In genomic region chr7:30225863-30226361, GRCh38 we compare ENCODE assay signal across 8 cellular contexts. TPM values are rescaled to one million over a fixed set of nuclear protein-coding genes. Genes with fewer than 3 reads are reported as not detected.
DNase-seq lines count a peak whose midpoint lies in the region; ATAC-seq and TF ChIP-seq lines count a peak whose summit lies in the region.

No MANE protein-coding gene starts in this region.

- peaks cover 33% of the 10 kb centered on the region for H3K4me1 ChIP-seq in PC-9 (replicated peaks; ENCODE audit: insufficient read depth)
- no peaks in the 10 kb centered on the region for H3K4me1 ChIP-seq in naive thymus-derived CD4-positive, alpha-beta T cell (ENCODE audit: control insufficient read depth in 2 of 2, insufficient read depth in 2 of 2, low read length in 2 of 2)

- H3K9me3 Mint-ChIP-seq in naive thymus-derived CD4-positive, alpha-beta T cell = peaks cover 0 to 4% (median 0%) of the 10 kb centered on the region in 11 donors

- peak overlapping the region; percentile 43 for H3K4me3 ChIP-seq in PC-9
- H3K4me3 ChIP-seq in epithelial cell of esophagus (ENCODE audit: low read length) = no peak overlapping the region
- no peak overlapping the region for H3K4me3 ChIP-seq in naive thymus-derived CD4-positive, alpha-beta T cell (ENCODE audit: low read length)

- H3K4me2 ChIP-seq in PC-9 = peak overlapping the region; percentile 78

- no peaks in the 10 kb centered on the region; the same call in 1 of the 2 replicates for H3K9me3 ChIP-seq in PC-9 (ENCODE audit: insufficient read depth, low read depth)
- no peaks in the 10 kb centered on the region for H3K9me3 ChIP-seq in naive thymus-derived CD4-positive, alpha-beta T cell (ENCODE audit: control insufficient read depth in 2 of 3, low read length in 3 of 3)

- H3K27me3 Mint-ChIP-seq in naive thymus-derived CD4-positive, alpha-beta T cell = no peaks in the 10 kb centered on the region

- DNase-seq in GM10248 (ENCODE audit: extremely low spot score) (peak; percentile 65), KG1 (lab: John Stamatoyannopoulos, UW) (peak; percentile 48), PC-9 (peak; percentile 84 to 99), epithelial cell of esophagus (ENCODE audit: low read depth) (peak; percentile 97), HuH-7 (ENCODE audit: low spot score) (no peak)
- no peak for DNase-seq in naive thymus-derived CD4-positive, alpha-beta T cell
- no peak for DNase-seq in stimulated activated CD4-positive, alpha-beta T cell treated with anti-CD3 and anti-CD28 coated beads, Interleukin-4, amount 100 ng/mL, for 1 hour

- peaks cover 28% of the 10 kb centered on the region for H3F3A ChIP-seq in PC-9 (ENCODE audit: insufficient read depth, low read depth)

- H3K9me2 ChIP-seq in PC-9 (ENCODE audit: insufficient read depth) = no peaks in the 10 kb centered on the region

- POLR2A ChIA-PET in GM10248 (lab: Yijun Ruan, JAX) (no interaction called here), PC-9 (lab: Charles Lee; ENCODE audit: unreplicated experiment) (interaction anchor here (0.5 to 0.7 kb wide), 5 partner anchors 13 to 1614 kb away, joined by 3 to 5 read pairs (median 4); no protein-coding TSS in a partner anchor)
- POLR2A ChIA-PET in naive thymus-derived CD4-positive, alpha-beta T cell (lab: Charles Lee) = no interaction called here

- TF ChIP-seq CTCF in GM10248 (IDR thresholded peaks at IDR 0.05; ENCODE audit: control extremely low read depth, extremely low read depth, low read depth, missing control alignments) (no peak), PC-9 (conservative IDR thresholded peaks at IDR 0.05) (no peak), epithelial cell of esophagus (IDR thresholded peaks at IDR 0.05; ENCODE audit: insufficient read depth, low read depth, low read length, missing control alignments) (no peak)

- CTCF ChIA-PET in GM10248 (lab: Yijun Ruan, JAX) = interaction anchor here (1.0 to 1.5 kb wide), 3 partner anchors 12 to 20 kb away, joined by 3 to 4 read pairs (median 3); no protein-coding TSS in a partner anchor
- CTCF ChIA-PET in PC-9 (lab: Charles Lee) = interaction anchor here (0.6 to 0.9 kb wide), 3 partner anchors 20 to 56 kb away, joined by 3 to 5 read pairs (median 3); no protein-coding TSS in a partner anchor
- CTCF ChIA-PET in naive thymus-derived CD4-positive, alpha-beta T cell (lab: Charles Lee) = no interaction called here

- BruUV-seq in PC-9 (replicated peaks; lab: Mats Ljungman, UMichigan) = no TSS peak

- no peaks in the 10 kb centered on the region for H3K36me3 ChIP-seq in PC-9 (ENCODE audit: low read depth)
- no peaks in the 10 kb centered on the region for H3K36me3 ChIP-seq in naive thymus-derived CD4-positive, alpha-beta T cell (ENCODE audit: control insufficient read depth in 2 of 3, insufficient read depth in 3 of 3, low read length in 3 of 3)

- ATAC-seq in GM21717 (IDR thresholded peaks at IDR 0.05; ENCODE audit: unreplicated experiment) = peak; percentile 78
- ATAC-seq in naive thymus-derived CD4-positive, alpha-beta T cell = peak; percentile 88

- no peak overlapping the region for H3K4me3 Mint-ChIP-seq in naive thymus-derived CD4-positive, alpha-beta T cell

- H3K27ac Mint-ChIP-seq in naive thymus-derived CD4-positive, alpha-beta T cell = no peak overlapping the region

- H3K36me3 Mint-ChIP-seq in naive thymus-derived CD4-positive, alpha-beta T cell = no peaks in the 10 kb centered on the region

- H3K27me3 ChIP-seq in PC-9 (ENCODE audit: insufficient read depth, low read depth) = no peaks in the 10 kb centered on the region
- no peaks in the 10 kb centered on the region for H3K27me3 ChIP-seq in naive thymus-derived CD4-positive, alpha-beta T cell (ENCODE audit: control insufficient read depth in 2 of 2, insufficient read depth in 2 of 2, low read length in 2 of 2)

- no peaks in the 10 kb centered on the region for H3K79me2 ChIP-seq in PC-9 (ENCODE audit: low read depth)

- H3K27ac ChIP-seq in PC-9 = peak overlapping the region; percentile 97
- H3K27ac ChIP-seq in naive thymus-derived CD4-positive, alpha-beta T cell (ENCODE audit: low read depth, low read length) = no peak overlapping the region

- H3K4me1 Mint-ChIP-seq in naive thymus-derived CD4-positive, alpha-beta T cell = peaks cover 0 to 8% (median 0%) of the 10 kb centered on the region in 7 donors

- H2AFZ ChIP-seq in PC-9 = no peak overlapping the region

- no peaks in the 10 kb centered on the region for H4K20me1 ChIP-seq in PC-9 (ENCODE audit: insufficient read depth)

- intact Hi-C loops in PC-9 (cut with micrococcal nuclease; ENCODE audit: unreplicated experiment) = loop anchor here (1.0 to 5.0 kb wide), 7 partner anchors 20 to 276 kb away; partner anchors contain the start of genes GGCT and ZNRF2
- intact Hi-C loops in naive thymus-derived CD4-positive, alpha-beta T cell (cut with micrococcal nuclease) = no loop called here

RNA-seq across cellular contexts. Expression of gene ZNRF2, which starts 58.5 kb away (rescaled TPM):
- total RNA-seq in PC-9 (2021) = 24.7 and 28.2 TPM in 2 replicates
- 10 to 100 TPM; 13.7 to 28.0 (median 24.4) TPM for total RNA-seq in naive thymus-derived CD4-positive, alpha-beta T cell
- polyA plus RNA-seq in naive thymus-derived CD4-positive, alpha-beta T cell = under 1 TPM; 0.69 to 0.98 TPM

Comparison
In these comparisons a context has a peak if more than half of its experiments do, and no peak if none do; other contexts are left out.
1. DNase-seq: peak in GM10248 (single experiment), KG1 (single experiment), PC-9 (2 of 2) and epithelial cell of esophagus (single experiment); none in naive thymus-derived CD4-positive, alpha-beta T cell (0 of 9), HuH-7 (single experiment) and stimulated activated CD4-positive, alpha-beta T cell treated with anti-CD3 and anti-CD28 coated beads, Interleukin-4, amount 100 ng/mL, for 1 hour (single experiment).